ENCODE assay signal across 9 cellular contexts in the genomic region with DNA sequence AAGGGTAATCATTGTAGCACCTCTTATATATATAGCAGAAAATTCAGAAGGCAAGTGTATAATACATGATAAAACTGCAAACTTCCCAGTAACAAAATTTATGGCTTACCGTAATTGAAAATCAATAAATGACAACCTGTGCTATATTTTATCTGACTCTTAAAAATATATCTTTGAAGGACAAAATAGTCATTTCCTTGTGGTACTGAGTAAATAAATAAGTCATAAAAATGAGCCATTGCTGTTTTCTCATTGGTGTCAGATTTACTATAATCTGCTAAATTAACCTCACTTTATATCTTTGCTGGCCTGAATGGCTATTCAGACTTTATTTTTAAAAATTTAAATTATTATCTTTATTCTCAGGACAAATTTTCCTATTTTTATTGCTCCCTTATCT.
"Had no signal": no experiment of that assay in that cellular context is flagged by ENCODE, and none has a peak within 500 bp of the region (broad histone marks: within the 10 kb centered on the region; RNA-seq: fewer than 3 reads in every experiment).

No MANE protein-coding gene starts in this region.

- H3K4me1 ChIP-seq: HAP-1 had no signal

- DNase-seq: GM23248, GOT3, H7, HFFc6, IMR-90, KG1 had no signal

- H3K27ac ChIP-seq: GM23248 had no signal

- H3K36me3 ChIP-seq: HAP-1 had no signal

- ATAC-seq: HCT116, K562 had no signal

- H3K4me3 ChIP-seq: GM23248, HAP-1, K562 had no signal
